ENCODE assay signal across 16 cellular contexts in genomic region chr4:24321151-24321550, GRCh38.
DNase-seq lines count a peak whose midpoint lies in the region; ATAC-seq, FAIRE-seq and TF ChIP-seq lines count a peak whose summit lies in the region.
"Had no signal": no experiment of that assay in that cellular context is flagged by ENCODE, and none has a peak within 500 bp of the region (broad histone marks: within the 10 kb centered on the region; RNA-seq: fewer than 3 reads in every experiment).

No MANE protein-coding gene starts in this region.

- H3K18ac ChIP-seq in H1 (ENCODE audit: extremely low read depth, low read length) = peak overlapping the region; percentile 17

- peak; percentile 19 for DNase-seq in AG20443 (ENCODE audit: low spot score)
- peak; percentile 54 for DNase-seq in LoVo (ENCODE audit: low spot score)
- no peak for DNase-seq in H1 (ENCODE audit: low read depth in 1 of 2, low spot score in 2 of 2)
- DNase-seq in activated naive CD8-positive, alpha-beta T cell treated with anti-CD3 and anti-CD28 coated beads, Interleukin-2, amount 50 U/mL, for 24 hours = no peak
- no peak for DNase-seq in SK-N-DZ (ENCODE audit: low spot score)
- no peak for DNase-seq in DMS153 (lab: John Stamatoyannopoulos, UW)
- DNase-seq: Karpas-422; NCI-H2081; SK-N-SH; stimulated activated CD4-positive, alpha-beta T cell treated with anti-CD3 and anti-CD28 coated beads, Interleukin-2, amount 100 ng/mL, for 48 hours had no signal

- H4K20me1 ChIP-seq in H1 (replicated peaks in 1 of 2; ENCODE audit: control insufficient read depth in 1 of 2, insufficient read depth in 2 of 2, low read length in 2 of 2) = no peaks in the 10 kb centered on the region
- no peaks in the 10 kb centered on the region for H4K20me1 ChIP-seq in neural cell (ENCODE audit: insufficient read depth)

- H3K4me2 ChIP-seq in H1 (ENCODE audit: insufficient read depth in 1 of 2, low read depth in 2 of 2, low read length in 2 of 2) (peak overlapping the region; percentile 61 to 80; a peak in 3 of 4 replicates), neural cell (ENCODE audit: low read length) (peak overlapping the region; percentile 56)
- H3K4me2 ChIP-seq: SK-N-SH had no signal

- no peak for TF ChIP-seq POLR2A in H1 (IDR thresholded peaks at IDR 0.05; ENCODE audit: control extremely low read depth in 1 of 2, low read depth in 2 of 2, low read length in 2 of 2)

- no peak for TF ChIP-seq CTCF in H1 (IDR thresholded peaks at IDR 0.05; ENCODE audit: control extremely low read depth in 1 of 3, insufficient read depth in 1 of 3, low read depth in 1 of 3, low read length in 3 of 3)
- no peak for TF ChIP-seq CTCF in neural cell (IDR thresholded peaks at IDR 0.05; ENCODE audit: poor library complexity, severe bottlenecking)

- peak overlapping the region; percentile 80; the same call in 1 of the 2 replicates for H2BK5ac ChIP-seq in H1 (ENCODE audit: low read depth, low read length)

- no peak overlapping the region for H2AK5ac ChIP-seq in H1 (ENCODE audit: low read depth, low read length)

- H3K9ac ChIP-seq in H1 (replicated peaks in 1 of 4; ENCODE audit: extremely low read depth in 1 of 4, low read depth in 3 of 4, low read length in 3 of 4) = no peak overlapping the region
- no peak overlapping the region for H3K9ac ChIP-seq in neural cell (ENCODE audit: low read length)
- H3K9ac ChIP-seq: SK-N-SH had no signal

- no peaks in the 10 kb centered on the region for H3K4me1 Mint-ChIP-seq in activated naive CD8-positive, alpha-beta T cell treated with anti-CD3 and anti-CD28 coated beads, Interleukin-2, amount 50 U/mL, for 24 hours

- H3K36me3 ChIP-seq in H1 (ENCODE audit: control insufficient read depth in 2 of 4, insufficient read depth in 4 of 4, low read length in 3 of 4) (peaks cover 0 to 6% (median 0%) of the 10 kb centered on the region in 4 experiments; a peak in 3 of 8 replicates), neural cell (ENCODE audit: insufficient read depth, low read length) (no peaks in the 10 kb centered on the region)

- no peaks in the 10 kb centered on the region for H3K27me3 Mint-ChIP-seq in activated naive CD8-positive, alpha-beta T cell treated with anti-CD3 and anti-CD28 coated beads, Interleukin-2, amount 50 U/mL, for 24 hours

- no peaks in the 10 kb centered on the region for H3K79me1 ChIP-seq in H1 (ENCODE audit: low read depth, low read length)

- POLR2A ChIA-PET in H1 (lab: Charles Lee; ENCODE audit: partially characterized antibody) = interaction anchor here (1.1 to 2.0 kb wide), 6 partner anchors 9 to 105 kb away, joined by 3 to 6 read pairs (median 4); no protein-coding TSS in a partner anchor

- H3K9me3 ChIP-seq in H1 (ENCODE audit: insufficient read depth in 2 of 2, low read depth in 1 of 2, low read length in 1 of 2) = no peaks in the 10 kb centered on the region
- no peaks in the 10 kb centered on the region for H3K9me3 ChIP-seq in neural cell (ENCODE audit: low read length)
- H3K9me3 ChIP-seq: SK-N-SH had no signal

- H3K27ac ChIP-seq in H1 (ENCODE audit: low read depth, low read length) (peak overlapping the region; percentile 4; the same call in 1 of the 2 replicates), neural cell (ENCODE audit: low read length) (no peak overlapping the region)
- H3K27ac ChIP-seq: coronary artery had no signal

- no peak overlapping the region for H3K4me3 Mint-ChIP-seq in activated naive CD8-positive, alpha-beta T cell treated with anti-CD3 and anti-CD28 coated beads, Interleukin-2, amount 50 U/mL, for 24 hours

- no peak overlapping the region for H3K23ac ChIP-seq in H1 (ENCODE audit: insufficient read length)

- TF ChIP-seq EP300 in H1 (IDR thresholded peaks at IDR 0.05; ENCODE audit: borderline replicate concordance in 1 of 2, low read depth in 2 of 2, low read length in 2 of 2) = no peak
- TF ChIP-seq EP300 in neural cell (conservative IDR thresholded peaks at IDR 0.05; ENCODE audit: poor library complexity, severe bottlenecking) = no peak

- H4K91ac ChIP-seq in H1 (replicated peaks; ENCODE audit: insufficient read length, low read length) = no peak overlapping the region

- no peak overlapping the region for H3K14ac ChIP-seq in H1 (ENCODE audit: insufficient read length)

- FAIRE-seq in H1 (lab: Jason Lieb, UNC) = no peak
- FAIRE-seq: islet of Langerhans, urothelium cell line had no signal

- peaks cover 0 to 28% of the 10 kb centered on the region in 2 experiments; a peak in 3 of 4 replicates for H3K79me2 ChIP-seq in H1 (ENCODE audit: control insufficient read depth in 1 of 2, insufficient read depth in 2 of 2, low read length in 2 of 2)
- no peaks in the 10 kb centered on the region for H3K79me2 ChIP-seq in neural cell (replicated peaks; ENCODE audit: insufficient read depth, low read length)

- peaks cover 2% of the 10 kb centered on the region; the same call in 1 of the 2 replicates for H3K23me2 ChIP-seq in H1 (ENCODE audit: low read depth, low read length)

- no peaks in the 10 kb centered on the region for H3K9me3 Mint-ChIP-seq in activated naive CD8-positive, alpha-beta T cell treated with anti-CD3 and anti-CD28 coated beads, Interleukin-2, amount 50 U/mL, for 24 hours
- H3K9me3 Mint-ChIP-seq: activated naive CD4-positive, alpha-beta T cell treated with anti-CD3 and anti-CD28 coated beads, Interleukin-2, amount 50 U/mL, for 72 hours had no signal

- 37% methylated on average over 6 of the region's 6 CpGs; no CpG with 5 or more reads in 1 of the 2 experiments for WGBS in H1 (ENCODE audit: extremely low coverage in 1 of 2, insufficient coverage in 1 of 2, insufficient read length in 1 of 2, insufficient replicate concordance in 2 of 2, low coverage in 1 of 2, low lambda C conversion rate in 2 of 2, missing lambda C conversion rate in 1 of 2), 2 experiments

- CTCF ChIA-PET in H1 (lab: Charles Lee; ENCODE audit: partially characterized antibody) = interaction anchor here (0.6 to 3.4 kb wide), 8 partner anchors 12 to 197 kb away, joined by 3 to 21 read pairs (median 3); no protein-coding TSS in a partner anchor

- H2BK15ac ChIP-seq in H1 (ENCODE audit: low read length) = no peak overlapping the region

- no peak overlapping the region for H4K8ac ChIP-seq in H1 (ENCODE audit: extremely low read depth, insufficient read depth, low read length)

- H3F3A ChIP-seq in neural cell (ENCODE audit: insufficient read depth, low read length, poor library complexity, severe bottlenecking) = no peaks in the 10 kb centered on the region

- no peak overlapping the region for H3K56ac ChIP-seq in H1 (replicated peaks; ENCODE audit: insufficient read length, low read depth, low read length)

- no peaks in the 10 kb centered on the region for H3K36me3 Mint-ChIP-seq in activated naive CD8-positive, alpha-beta T cell treated with anti-CD3 and anti-CD28 coated beads, Interleukin-2, amount 50 U/mL, for 24 hours (ENCODE audit: low read depth)
- H3K36me3 Mint-ChIP-seq: activated naive CD4-positive, alpha-beta T cell treated with anti-CD3 and anti-CD28 coated beads, Interleukin-2, amount 50 U/mL, for 72 hours had no signal

- H3K9me2 ChIP-seq in neural cell (ENCODE audit: insufficient read depth, low read length) = no peaks in the 10 kb centered on the region
- H3K9me2 ChIP-seq: SK-N-SH had no signal

- no peak overlapping the region; the same call in 1 of the 2 replicates for H2BK20ac ChIP-seq in H1 (ENCODE audit: low read length)

- no peak overlapping the region for H4K5ac ChIP-seq in H1 (ENCODE audit: insufficient read length, low read depth, low read length)

- H3K27me3 ChIP-seq in H1 (replicated peaks in 1 of 4; ENCODE audit: control insufficient read depth in 3 of 4, extremely low read depth in 1 of 4, insufficient read depth in 3 of 4, low read length in 3 of 4) = no peaks in the 10 kb centered on the region
- H3K27me3 ChIP-seq in neural cell (ENCODE audit: insufficient read depth, low read depth, low read length) = no peaks in the 10 kb centered on the region

- peaks cover 4 to 24% (median 13%) of the 10 kb centered on the region in 4 experiments; a peak in 6 of 7 replicates for H3K4me1 ChIP-seq in H1 (replicated peaks in 1 of 4; ENCODE audit: control insufficient read depth in 3 of 4, insufficient read depth in 4 of 4, low read length in 3 of 4)

- H3K27ac Mint-ChIP-seq in activated naive CD8-positive, alpha-beta T cell treated with anti-CD3 and anti-CD28 coated beads, Interleukin-2, amount 50 U/mL, for 24 hours = no peak overlapping the region
- H3K27ac Mint-ChIP-seq: activated naive CD4-positive, alpha-beta T cell treated with anti-CD3 and anti-CD28 coated beads, Interleukin-2, amount 50 U/mL, for 72 hours had no signal

- H2BK120ac ChIP-seq in H1 (replicated peaks; ENCODE audit: low read depth, low read length) = no peak overlapping the region

- TF ChIP-seq RAD21 in H1 (IDR thresholded peaks at IDR 0.05 in 1 of 2, conservative IDR thresholded peaks at IDR 0.05 in 1 of 2; ENCODE audit: low read depth in 2 of 2, low read length in 2 of 2) (no peak), neural cell (conservative IDR thresholded peaks at IDR 0.05) (no peak)

- H2BK12ac ChIP-seq in H1 (ENCODE audit: low read depth, low read length) = no peak overlapping the region

- H2AFZ ChIP-seq in H1 (ENCODE audit: low read length) = no peak overlapping the region
- no peak overlapping the region for H2AFZ ChIP-seq in neural cell (ENCODE audit: low read depth, low read length)

- no peak overlapping the region for H3K4ac ChIP-seq in H1 (replicated peaks; ENCODE audit: insufficient read length, low read depth, low read length)

- H3K4me3 ChIP-seq in H1 (ENCODE audit: extremely low read depth in 1 of 4, insufficient read depth in 2 of 4, low read depth in 3 of 4, low read length in 4 of 4) (peak overlapping the region in 3 of 4 experiments; percentile 3 to 49 (median 26); a peak in 4 of 8 replicates), neural cell (ENCODE audit: low read length) (peak overlapping the region; percentile 46)
- H3K4me3 ChIP-seq: coronary artery had no signal

- no peak for ATAC-seq in activated naive CD8-positive, alpha-beta T cell treated with anti-CD3 and anti-CD28 coated beads, Interleukin-2, amount 50 U/mL, for 24 hours
- ATAC-seq in GM19467 (IDR thresholded peaks at IDR 0.05; ENCODE audit: unreplicated experiment) = no peak
- ATAC-seq: activated naive CD4-positive, alpha-beta T cell treated with anti-CD3 and anti-CD28 coated beads, Interleukin-2, amount 50 U/mL, for 72 hours had no signal

TF ChIP-seq in H1, 55 proteins besides CTCF, POLR2A, EP300 and RAD21:
- peak; percentile 83 for TF ChIP-seq CEBPB (IDR thresholded peaks at IDR 0.05; ENCODE audit: low read depth, low read length)
- TF ChIP-seq CHD1 (IDR thresholded peaks at IDR 0.05; ENCODE audit: low read depth, low read length) = no peak
- no peak for TF ChIP-seq CREB1 (IDR thresholded peaks at IDR 0.05)

TF ChIP-seq in neural cell, 6 proteins besides CTCF, POLR2A, EP300 and RAD21 (continues in another document):
- no peak for TF ChIP-seq TAF1 (IDR thresholded peaks at IDR 0.05; ENCODE audit: low read depth)
- TF ChIP-seq MXI1 (conservative IDR thresholded peaks at IDR 0.05; ENCODE audit: poor library complexity, severe bottlenecking) = no peak

Comparison
In these comparisons a context has a peak if more than half of its experiments do, and no peak if none do; other contexts are left out.
1. DNase-seq: peak in AG20443 (single experiment) and LoVo (single experiment); none in H1 (0 of 2), activated naive CD8-positive, alpha-beta T cell treated with anti-CD3 and anti-CD28 coated beads, Interleukin-2, amount 50 U/mL, for 24 hours (single experiment), SK-N-DZ (single experiment) and DMS153 (single experiment).